Comparison of ENCODE assay signal across 9 cellular contexts in genomic region chr2:217166241-217166640, GRCh38.
DNase-seq lines count a peak whose midpoint lies in the region; ATAC-seq, FAIRE-seq and TF ChIP-seq lines count a peak whose summit lies in the region.
"Had no signal": no experiment of that assay in that cellular context is flagged by ENCODE, and none has a peak within 500 bp of the region (broad histone marks: within the 10 kb centered on the region; RNA-seq: fewer than 3 reads in every experiment).

No MANE protein-coding gene starts in this region.

- no peaks in the 10 kb centered on the region for H3K4me1 ChIP-seq in keratinocyte (ENCODE audit: control insufficient read depth, extremely low read depth, insufficient read depth, low read length)

- DNase-seq in NCI-H1436 (lab: John Stamatoyannopoulos, UW) (peak; percentile 6), NCI-H1436 treated with DMSO at 0.1 percent for 48 hours (lab: John Stamatoyannopoulos, UW) (no peak), NCI-H2029 (lab: John Stamatoyannopoulos, UW) (peak; percentile 59), astrocyte of the cerebellum (ENCODE audit: low read depth) (peak; percentile 13), keratinocyte (ENCODE audit: low read depth, low spot score) (no peak)
- no peak for DNase-seq in activated CD4-positive, CD25-positive, alpha-beta regulatory T cell treated with anti-CD3 and anti-CD28 coated beads, Interleukin-2, amount 50 U/mL, for 72 hours
- no peak for DNase-seq in activated naive CD4-positive, alpha-beta T cell treated with anti-CD3 and anti-CD28 coated beads, Interleukin-2, amount 10 ng/mL, durations not matched to agents 7 days and 5 days

- H3K79me2 ChIP-seq in keratinocyte (ENCODE audit: control insufficient read depth, insufficient read depth, low read length): no peaks in the 10 kb centered on the region

- H3K4me1 Mint-ChIP-seq in activated naive CD4-positive, alpha-beta T cell treated with anti-CD3 and anti-CD28 coated beads, Interleukin-2, amount 10 ng/mL, durations not matched to agents 7 days and 5 days: peaks cover 23% of the 10 kb centered on the region
- H3K4me1 Mint-ChIP-seq: B cell had no signal

- TF ChIP-seq CTCF in astrocyte of the cerebellum (IDR thresholded peaks at IDR 0.05; ENCODE audit: low read depth, low read length, missing control alignments) (peak; percentile 54), keratinocyte (optimal IDR thresholded peaks at IDR 0.05 in 1 of 3, IDR thresholded peaks at IDR 0.05 in 1 of 3, conservative IDR thresholded peaks at IDR 0.05 in 1 of 3; ENCODE audit: extremely low read depth in 1 of 3, insufficient read depth in 2 of 3, low read length in 3 of 3) (peak; percentile 52 to 59 (median 59))

- no peaks in the 10 kb centered on the region for H3K9me3 Mint-ChIP-seq in activated naive CD4-positive, alpha-beta T cell treated with anti-CD3 and anti-CD28 coated beads, Interleukin-2, amount 10 ng/mL, durations not matched to agents 7 days and 5 days

- no peak overlapping the region for H2AFZ ChIP-seq in keratinocyte (ENCODE audit: control insufficient read depth, low read length)

- H3K4me3 ChIP-seq in astrocyte of the cerebellum (ENCODE audit: low read depth, low read length): no peak overlapping the region
- no peak overlapping the region for H3K4me3 ChIP-seq in keratinocyte (ENCODE audit: control insufficient read depth in 2 of 3, extremely low read depth in 1 of 3, insufficient read depth in 2 of 3, low read depth in 1 of 3, low read length in 3 of 3)

- no peak overlapping the region for H3K4me3 Mint-ChIP-seq in activated naive CD4-positive, alpha-beta T cell treated with anti-CD3 and anti-CD28 coated beads, Interleukin-2, amount 10 ng/mL, durations not matched to agents 7 days and 5 days
- H3K4me3 Mint-ChIP-seq: B cell had no signal

- CTCF ChIA-PET in activated naive CD4-positive, alpha-beta T cell treated with anti-CD3 and anti-CD28 coated beads, Interleukin-2, amount 10 ng/mL, durations not matched to agents 7 days and 5 days (lab: Charles Lee): interaction anchor here (0.6 to 1.9 kb wide), 16 partner anchors 10 to 472 kb away, joined by 3 to 12 read pairs (median 3); no protein-coding TSS in a partner anchor

- no peaks in the 10 kb centered on the region for H3K27me3 ChIP-seq in keratinocyte (ENCODE audit: control insufficient read depth, extremely low read depth, insufficient read depth, low read length)

- peak; percentile 36 for FAIRE-seq in keratinocyte (lab: Jason Lieb, UNC)

- no peak overlapping the region for H3K27ac ChIP-seq in keratinocyte (ENCODE audit: control insufficient read depth, insufficient read depth, low read length)

- no peak for ATAC-seq in HG02870 (IDR thresholded peaks at IDR 0.05; ENCODE audit: unreplicated experiment)

- no peaks in the 10 kb centered on the region for H4K20me1 ChIP-seq in keratinocyte (ENCODE audit: control insufficient read depth, extremely low read depth, insufficient read depth, low read length)

- no peaks in the 10 kb centered on the region for H3K9me3 ChIP-seq in keratinocyte (ENCODE audit: control insufficient read depth, low read depth, low read length)

- no peaks in the 10 kb centered on the region for H3K36me3 Mint-ChIP-seq in activated naive CD4-positive, alpha-beta T cell treated with anti-CD3 and anti-CD28 coated beads, Interleukin-2, amount 10 ng/mL, durations not matched to agents 7 days and 5 days

- in situ Hi-C loops in astrocyte of the cerebellum (cut with HindIII; ENCODE audit: low sequenced_read_pairs): loop anchor here (25.0 kb wide), 1 partner anchor 346 kb away; no protein-coding TSS in a partner anchor

- H3K4me2 ChIP-seq in keratinocyte (ENCODE audit: control insufficient read depth, extremely low read depth, insufficient read depth, low read depth, low read length): no peak overlapping the region

- no peaks in the 10 kb centered on the region for H3K36me3 ChIP-seq in keratinocyte (ENCODE audit: control insufficient read depth in 2 of 2, extremely low read depth in 1 of 2, insufficient read depth in 2 of 2, low read length in 2 of 2)

- no peak overlapping the region for H3K27ac Mint-ChIP-seq in activated naive CD4-positive, alpha-beta T cell treated with anti-CD3 and anti-CD28 coated beads, Interleukin-2, amount 10 ng/mL, durations not matched to agents 7 days and 5 days
- H3K27ac Mint-ChIP-seq: B cell had no signal

- no peak overlapping the region for H3K9ac ChIP-seq in keratinocyte (ENCODE audit: control insufficient read depth, extremely low read depth, insufficient read depth, low read length)

- H3K27me3 Mint-ChIP-seq in activated naive CD4-positive, alpha-beta T cell treated with anti-CD3 and anti-CD28 coated beads, Interleukin-2, amount 10 ng/mL, durations not matched to agents 7 days and 5 days: peaks cover 19% of the 10 kb centered on the region

- dilution Hi-C loops in keratinocyte (cut with MboI; ENCODE audit: extremely low pct_ligation_motif_present, low sequenced_read_pairs): no loop called here

- no peaks in the 10 kb centered on the region for H3K9me1 ChIP-seq in keratinocyte (ENCODE audit: control insufficient read depth, extremely low read depth, insufficient read depth, low read length)

Comparison
In these comparisons a context has a peak if more than half of its experiments do, and no peak if none do; other contexts are left out.
1. DNase-seq: peak in NCI-H1436 (single experiment), NCI-H2029 (single experiment) and astrocyte of the cerebellum (single experiment); none in NCI-H1436 treated with DMSO at 0.1 percent for 48 hours (single experiment), keratinocyte (single experiment), activated CD4-positive, CD25-positive, alpha-beta regulatory T cell treated with anti-CD3 and anti-CD28 coated beads, Interleukin-2, amount 50 U/mL, for 72 hours (single experiment) and activated naive CD4-positive, alpha-beta T cell treated with anti-CD3 and anti-CD28 coated beads, Interleukin-2, amount 10 ng/mL, durations not matched to agents 7 days and 5 days (single experiment).